In genomic region chr6:131251593-131252204, GRCh38 we compare ENCODE assay signal across 20 cellular contexts.
A peak's percentile ranks its signal among the peaks of the same experiment; 100 is the strongest.
DNase-seq lines count a peak whose midpoint lies in the region; ATAC-seq, FAIRE-seq and TF ChIP-seq lines count a peak whose summit lies in the region.
"Had no signal": no experiment of that assay in that cellular context is flagged by ENCODE, and none has a peak within 500 bp of the region (broad histone marks: within the 10 kb centered on the region; RNA-seq: fewer than 3 reads in every experiment).

No MANE protein-coding gene starts in this region.

- peaks cover 29 to 53% (median 50%) of the 10 kb centered on the region in 4 donors for H3K4me1 Mint-ChIP-seq in naive thymus-derived CD8-positive, alpha-beta T cell
- H3K4me1 Mint-ChIP-seq in CD8-positive, alpha-beta memory T cell = peaks cover 25 to 57% (median 35%) of the 10 kb centered on the region in 3 donors

- H3K9me3 Mint-ChIP-seq in naive thymus-derived CD8-positive, alpha-beta T cell = no peaks in the 10 kb centered on the region
- no peaks in the 10 kb centered on the region for H3K9me3 Mint-ChIP-seq in CD8-positive, alpha-beta memory T cell
- H3K9me3 Mint-ChIP-seq: naive B cell had no signal

- no peaks in the 10 kb centered on the region for H3K27me3 ChIP-seq in colonic mucosa
- no peaks in the 10 kb centered on the region for H3K27me3 ChIP-seq in CD8-positive, alpha-beta memory T cell (ENCODE audit: insufficient read depth, low read length, poor library complexity, severe bottlenecking)
- H3K27me3 ChIP-seq: heart left ventricle, right lobe of liver, SJCRH30, upper lobe of left lung had no signal

- no peak overlapping the region for H3K27ac ChIP-seq in colonic mucosa
- no peak overlapping the region for H3K27ac ChIP-seq in CD8-positive, alpha-beta memory T cell (ENCODE audit: low read depth, low read length)
- H3K27ac ChIP-seq: heart left ventricle, right lobe of liver, SJCRH30, upper lobe of left lung had no signal

- peak overlapping the region in 1 of 2 donors; percentile 85 for H3K9ac ChIP-seq in colonic mucosa (ENCODE audit: low read depth in 2 of 2, low read length in 2 of 2)

- no peaks in the 10 kb centered on the region for H3K36me3 ChIP-seq in colonic mucosa
- H3K36me3 ChIP-seq in CD8-positive, alpha-beta memory T cell (ENCODE audit: insufficient read depth, low read length) = no peaks in the 10 kb centered on the region
- H3K36me3 ChIP-seq: heart left ventricle, right lobe of liver, SJCRH30, upper lobe of left lung had no signal

- ATAC-seq in naive thymus-derived CD8-positive, alpha-beta T cell = no peak
- no peak for ATAC-seq in GM18511 (IDR thresholded peaks at IDR 0.05; ENCODE audit: unreplicated experiment)
- ATAC-seq: esophagus mucosa, right lobe of liver had no signal

- H3K9me3 ChIP-seq in colonic mucosa = no peaks in the 10 kb centered on the region
- H3K9me3 ChIP-seq in CD8-positive, alpha-beta memory T cell (ENCODE audit: low read length) = no peaks in the 10 kb centered on the region
- H3K9me3 ChIP-seq: heart left ventricle, right lobe of liver, SJCRH30, upper lobe of left lung had no signal

- peak overlapping the region in 8 of 10 donors; percentile 43 to 86 (median 54) for H3K27ac Mint-ChIP-seq in naive thymus-derived CD8-positive, alpha-beta T cell
- H3K27ac Mint-ChIP-seq in CD8-positive, alpha-beta memory T cell = peak overlapping the region in 4 of 8 donors; percentile 13 to 73 (median 26)

- DNase-seq in AG08395 (ENCODE audit: low spot score) (peak; percentile 4), GM18507 (ENCODE audit: extremely low spot score, insufficient read length, low read depth) (no peak), colonic mucosa (peak; percentile 25), inferior parietal cortex (ENCODE audit: extremely low spot score) (no peak), HUDEP-2 (lab: John Stamatoyannopoulos, UW; ENCODE audit: unreplicated experiment in 76 of 76) (no peak)
- DNase-seq in naive thymus-derived CD8-positive, alpha-beta T cell = no peak
- no peak for DNase-seq in CD8-positive, alpha-beta memory T cell
- DNase-seq: activated CD4-positive, alpha-beta T cell treated with anti-CD3 and anti-CD28 coated beads, Interleukin-2, amount 50 U/mL, for 48 hours; anterior cingulate cortex; heart left ventricle; naive B cell; NCI-H1436; NCI-H226; right lobe of liver; SJCRH30; stimulated activated CD4-positive, alpha-beta T cell treated with anti-CD3 and anti-CD28 coated beads, Interleukin-4, amount 100 ng/mL, for 24 hours; upper lobe of left lung had no signal

- H3K4me3 ChIP-seq in colonic mucosa = peak overlapping the region; percentile 32
- H3K4me3 ChIP-seq in CD8-positive, alpha-beta memory T cell (ENCODE audit: low read length) = no peak overlapping the region
- H3K4me3 ChIP-seq: SJCRH30 had no signal

- no peaks in the 10 kb centered on the region for H3K4me1 ChIP-seq in colonic mucosa
- H3K4me1 ChIP-seq in CD8-positive, alpha-beta memory T cell (ENCODE audit: insufficient read depth, low read length) = peaks cover 25% of the 10 kb centered on the region
- H3K4me1 ChIP-seq: SJCRH30 had no signal

- intact Hi-C loops in colonic mucosa (cut with DNase I) = no loop called here

- H3K36me3 Mint-ChIP-seq in naive thymus-derived CD8-positive, alpha-beta T cell = no peaks in the 10 kb centered on the region
- peaks cover 0 to 10% (median 3%) of the 10 kb centered on the region in 3 donors for H3K36me3 Mint-ChIP-seq in CD8-positive, alpha-beta memory T cell

- TF ChIP-seq CTCF in colonic mucosa (IDR thresholded peaks at IDR 0.05) = no peak

- CTCF ChIA-PET in CD8-positive, alpha-beta memory T cell (lab: Charles Lee) = no interaction called here

- POLR2A ChIA-PET in naive thymus-derived CD8-positive, alpha-beta T cell (lab: Charles Lee) = interaction anchor here (0.6 to 1.9 kb wide), 2 partner anchors 30 to 206 kb away, joined by 3 to 8 read pairs; no protein-coding TSS in a partner anchor
- POLR2A ChIA-PET in CD8-positive, alpha-beta memory T cell (lab: Charles Lee) = no interaction called here

- H3K4me3 Mint-ChIP-seq in naive thymus-derived CD8-positive, alpha-beta T cell = peak overlapping the region in 7 of 10 donors; percentile 21 to 91 (median 78)
- H3K4me3 Mint-ChIP-seq in CD8-positive, alpha-beta memory T cell = no peak overlapping the region

- FAIRE-seq in GM18507 (lab: Jason Lieb, UNC) = peak; percentile 50
- FAIRE-seq: H54 had no signal

- H3K27me3 Mint-ChIP-seq in naive thymus-derived CD8-positive, alpha-beta T cell = no peaks in the 10 kb centered on the region
- H3K27me3 Mint-ChIP-seq in CD8-positive, alpha-beta memory T cell = no peaks in the 10 kb centered on the region
- H3K27me3 Mint-ChIP-seq: naive B cell had no signal

Comparison
In these comparisons a context has a peak if more than half of its experiments do, and no peak if none do; other contexts are left out.
1. DNase-seq: peak in AG08395 (single experiment) and colonic mucosa (single experiment); none in GM18507 (single experiment), naive thymus-derived CD8-positive, alpha-beta T cell (0 of 10), inferior parietal cortex (single experiment), CD8-positive, alpha-beta memory T cell (0 of 5) and HUDEP-2 (0 of 76).
2. H3K4me3 Mint-ChIP-seq: peak in naive thymus-derived CD8-positive, alpha-beta T cell (7 of 10); none in CD8-positive, alpha-beta memory T cell (0 of 7).